1 cellular context compared by ENCODE assay signal in genomic region chr5:71591100-71591499, GRCh38.
TF ChIP-seq lines count a peak whose summit lies in the region.

No MANE protein-coding gene starts in this region.

TF ChIP-seq in HepG2, 621 proteins besides CTCF, POLR2A, EP300 and RAD21:
- TF ChIP-seq UBTF (CRISPR knock-in tag; IDR thresholded peaks at IDR 0.05): no peak
- TF ChIP-seq, protein P1, sequence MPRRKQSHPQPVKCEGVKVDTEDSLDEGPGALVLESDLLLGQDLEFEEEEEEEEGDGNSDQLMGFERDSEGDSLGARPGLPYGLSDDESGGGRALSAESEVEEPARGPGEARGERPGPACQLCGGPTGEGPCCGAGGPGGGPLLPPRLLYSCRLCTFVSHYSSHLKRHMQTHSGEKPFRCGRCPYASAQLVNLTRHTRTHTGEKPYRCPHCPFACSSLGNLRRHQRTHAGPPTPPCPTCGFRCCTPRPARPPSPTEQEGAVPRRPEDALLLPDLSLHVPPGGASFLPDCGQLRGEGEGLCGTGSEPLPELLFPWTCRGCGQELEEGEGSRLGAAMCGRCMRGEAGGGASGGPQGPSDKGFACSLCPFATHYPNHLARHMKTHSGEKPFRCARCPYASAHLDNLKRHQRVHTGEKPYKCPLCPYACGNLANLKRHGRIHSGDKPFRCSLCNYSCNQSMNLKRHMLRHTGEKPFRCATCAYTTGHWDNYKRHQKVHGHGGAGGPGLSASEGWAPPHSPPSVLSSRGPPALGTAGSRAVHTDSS (CRISPR knock-in tag; conservative IDR thresholded peaks at IDR 0.05): no peak
- TF ChIP-seq MAFF (IDR thresholded peaks at IDR 0.05; ENCODE audit: low read depth, low read length): peak; percentile 93
- TF ChIP-seq MAFK (conservative IDR thresholded peaks at IDR 0.05 in 1 of 2, IDR thresholded peaks at IDR 0.05 in 1 of 2; ENCODE audit: low read length in 2 of 2): peak; percentile 90 to 96
- TF ChIP-seq, protein P2, sequence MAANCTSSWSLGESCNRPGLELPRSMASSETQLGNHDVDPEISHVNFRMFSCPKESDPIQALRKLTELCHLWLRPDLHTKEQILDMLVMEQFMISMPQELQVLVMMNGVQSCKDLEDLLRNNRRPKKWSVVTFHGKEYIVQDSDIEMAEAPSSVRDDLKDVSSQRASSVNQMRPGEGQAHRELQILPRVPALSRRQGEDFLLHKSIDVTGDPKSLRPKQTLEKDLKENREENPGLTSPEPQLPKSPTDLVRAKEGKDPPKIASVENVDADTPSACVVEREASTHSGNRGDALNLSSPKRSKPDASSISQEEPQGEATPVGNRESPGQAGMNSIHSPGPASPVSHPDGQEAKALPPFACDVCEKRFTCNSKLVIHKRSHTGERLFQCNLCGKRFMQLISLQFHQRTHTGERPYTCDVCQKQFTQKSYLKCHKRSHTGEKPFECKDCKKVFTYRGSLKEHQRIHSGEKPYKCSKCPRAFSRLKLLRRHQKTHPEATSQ (CRISPR knock-in tag; IDR thresholded peaks at IDR 0.05; ENCODE audit: borderline replicate concordance): no peak
